In genomic region chr14:23101986-23102625, GRCh38 we compare ENCODE assay signal across 23 cellular contexts. TPM values are rescaled to one million over a fixed set of nuclear protein-coding genes. Genes with fewer than 3 reads are reported as not detected.
DNase-seq lines count a peak whose midpoint lies in the region; ATAC-seq and TF ChIP-seq lines count a peak whose summit lies in the region.
"Had no signal": no experiment of that assay in that cellular context is flagged by ENCODE, and none has a peak within 500 bp of the region (broad histone marks: within the 10 kb centered on the region; RNA-seq: fewer than 3 reads in every experiment).

No MANE protein-coding gene starts in this region.

- H3K4me3 ChIP-seq in coronary artery: no peak overlapping the region
- H3K4me3 ChIP-seq in aorta (ENCODE audit: low read length in 2 of 2): no peak overlapping the region
- H3K4me3 ChIP-seq: MG63, SJSA1 had no signal

- no peaks in the 10 kb centered on the region for H3K4me1 ChIP-seq in aorta (ENCODE audit: control insufficient read depth in 1 of 2, insufficient read depth in 2 of 2, low read length in 2 of 2)
- H3K4me1 ChIP-seq: SJSA1 had no signal

- ATAC-seq in left colon (peak; percentile 7), aorta (ENCODE audit: low FRiP score) (no peak), GM19023 (IDR thresholded peaks at IDR 0.05; ENCODE audit: unreplicated experiment) (no peak), GM18505 (IDR thresholded peaks at IDR 0.05; ENCODE audit: unreplicated experiment) (no peak)
- ATAC-seq: CD8-positive, alpha-beta T cell had no signal

- DNase-seq in coronary artery (ENCODE audit: low spot score) (peak; percentile 69), left colon (no peak), posterior vena cava (ENCODE audit: low spot score) (peak; percentile 37), aorta (peak; percentile 32 to 34), NCI-H146 treated with DMSO at 0.1 percent for 48 hours (lab: John Stamatoyannopoulos, UW; ENCODE audit: unreplicated experiment) (no peak)
- DNase-seq: CD8-positive, alpha-beta T cell; DMS153; DND-41; KG1; MG63; NCI-H1105 treated with DMSO at 0.1 percent for 48 hours; NCI-H1694 treated with DMSO at 0.1 percent for 48 hours; NCI-H2081; NCI-H2227 treated with DMSO at 0.1 percent for 48 hours; NCI-H526 treated with DMSO at 0.1 percent for 48 hours; Right ventricle myocardium superior; RPMI8226 had no signal

- no peaks in the 10 kb centered on the region for H3K36me3 ChIP-seq in aorta (ENCODE audit: control insufficient read depth in 1 of 2, insufficient read depth in 2 of 2, low read length in 1 of 2)

- no peaks in the 10 kb centered on the region for H3K9me3 ChIP-seq in aorta (ENCODE audit: control insufficient read depth, low read length)
- H3K9me3 ChIP-seq: MG63, SJSA1 had no signal

- H3K27me3 ChIP-seq in aorta (ENCODE audit: control insufficient read depth in 1 of 2, insufficient read depth in 2 of 2, low read length in 1 of 2): no peaks in the 10 kb centered on the region
- H3K27me3 ChIP-seq: MG63, SJSA1 had no signal

- no peak for TF ChIP-seq POLR2A in GM18505 (IDR thresholded peaks at IDR 0.05; ENCODE audit: borderline replicate concordance, extremely low read depth, insufficient read depth, insufficient read length)

- TF ChIP-seq CTCF in coronary artery (IDR thresholded peaks at IDR 0.05): no peak

- H3K27ac ChIP-seq in coronary artery (no peak overlapping the region), aorta (ENCODE audit: low read depth in 1 of 2, low read length in 2 of 2) (no peak overlapping the region)
- H3K27ac ChIP-seq: SJSA1 had no signal

- 25 to 55% methylated on average over 10 of the region's 10 CpGs for WGBS in aorta, 2 donors

- intact Hi-C loops in left colon (cut with DNase I, micrococcal nuclease): no loop called here
- intact Hi-C loops in posterior vena cava (cut with DNase I): no loop called here
- intact Hi-C loops in aorta (cut with DNase I): no loop called here

RNA-seq across cellular contexts. Expression of gene CIROP, which starts 2.7 kb away (rescaled TPM):
- not detected for total RNA-seq in left colon
- total RNA-seq in posterior vena cava: not detected
- total RNA-seq in aorta: under 1 TPM in 1 of 2 donors, not detected in 1; 0.18 TPM
- polyA plus RNA-seq in aorta: not detected
- total RNA-seq: A673; CD8-positive, alpha-beta T cell; H4; NCI-H460; Right ventricle myocardium superior; SJSA1 had no signal

RNA-seq across cellular contexts. Expression of gene C14orf119, which starts 6.8 kb away (rescaled TPM):
- total RNA-seq in left colon (10 to 100 TPM; 47.0 to 53.8 TPM), posterior vena cava (10 to 100 TPM; 35.2 to 38.7 TPM), aorta (10 to 100 TPM; 37.6 to 41.4 TPM)
- polyA plus RNA-seq in aorta: 10 to 100 TPM; 27.8 to 32.2 TPM

RNA-seq across cellular contexts. Expression of gene ACIN1, which starts 7.2 kb away (rescaled TPM):
- total RNA-seq in left colon: 100 to 1,000 TPM; 110 to 119 TPM
- 100 to 1,000 TPM in 1 of 2 donors, 10 to 100 TPM in 1; 85.9 to 112 TPM for total RNA-seq in posterior vena cava
- total RNA-seq in aorta: 100 to 1,000 TPM; 134 to 183 TPM
- polyA plus RNA-seq in aorta: 100 to 1,000 TPM in 1 of 2 donors, 10 to 100 TPM in 1; 34.1 to 147 TPM

RNA-seq across cellular contexts. Expression of gene CEBPE, which starts 16.9 kb away (rescaled TPM):
- not detected for total RNA-seq in left colon
- total RNA-seq in posterior vena cava: under 1 TPM in 1 of 2 donors, not detected in 1; 0.19 TPM
- total RNA-seq in aorta: under 1 TPM; 0.29 to 0.33 TPM
- under 1 TPM in 1 of 2 donors, not detected in 1; 0.13 TPM for polyA plus RNA-seq in aorta
- total RNA-seq: A673; CD8-positive, alpha-beta T cell; H4; NCI-H460; Right ventricle myocardium superior; SJSA1 had no signal

RNA-seq across cellular contexts. Expression of gene CDH24, which starts 44.8 kb away (rescaled TPM):
- total RNA-seq in left colon (1 to 10 TPM; 3.7 to 5.1 TPM), posterior vena cava (1 to 10 TPM; 1.8 to 2.9 TPM), aorta (10 to 100 TPM in 1 of 2 donors, 1 to 10 TPM in 1; 3.4 to 11.4 TPM)
- 1 to 10 TPM in 1 of 2 donors, not detected in 1; 4.1 TPM for polyA plus RNA-seq in aorta

Comparison
In these comparisons a context has a peak if more than half of its experiments do, and no peak if none do; other contexts are left out.
1. DNase-seq: peak in coronary artery (single experiment), posterior vena cava (single experiment) and aorta (2 of 2); none in left colon (0 of 2) and NCI-H146 treated with DMSO at 0.1 percent for 48 hours (single experiment).